In the genomic region with DNA sequence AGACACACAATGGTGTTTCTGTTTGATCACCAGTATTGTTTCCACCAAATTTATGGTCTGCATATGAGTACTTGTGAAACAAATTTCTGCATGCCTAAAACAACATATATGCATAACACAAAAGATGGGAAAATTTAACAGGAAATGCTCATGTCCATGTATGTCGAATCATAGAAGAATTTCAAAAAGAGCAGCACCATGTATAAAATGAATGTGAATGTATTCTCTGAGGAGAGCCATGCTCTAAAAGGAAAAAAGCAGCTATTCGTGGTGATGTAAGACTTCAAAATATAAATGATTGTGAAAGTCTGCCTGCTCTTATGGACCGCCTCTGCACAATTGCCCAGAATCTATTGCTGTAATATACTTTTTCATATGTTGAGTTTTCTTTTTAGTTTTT, we compare ENCODE assay signal across 27 cellular contexts.
A peak's percentile ranks its signal among the peaks of the same experiment; 100 is the strongest.
DNase-seq lines count a peak whose midpoint lies in the region; ATAC-seq and TF ChIP-seq lines count a peak whose summit lies in the region.
"Had no signal": no experiment of that assay in that cellular context is flagged by ENCODE, and none has a peak within 500 bp of the region (broad histone marks: within the 10 kb centered on the region; RNA-seq: fewer than 3 reads in every experiment).

No MANE protein-coding gene starts in this region.

- H3K4me1 Mint-ChIP-seq in activated naive CD4-positive, alpha-beta T cell treated with anti-CD3 and anti-CD28 coated beads, Interleukin-2, amount 50 U/mL, for 24 hours = peaks cover 84% of the 10 kb centered on the region
- peaks cover 8% of the 10 kb centered on the region for H3K4me1 Mint-ChIP-seq in GM23338

- H3K79me2 ChIP-seq in GM23338 (replicated peaks; ENCODE audit: insufficient read depth) = peaks cover 56% of the 10 kb centered on the region

- H4K20me1 ChIP-seq in GM23338 (replicated peaks; ENCODE audit: insufficient read depth) = peaks cover 3% of the 10 kb centered on the region; the same call in 1 of the 2 replicates

- peak overlapping the region; percentile 31 for H3K27ac Mint-ChIP-seq in activated naive CD4-positive, alpha-beta T cell treated with anti-CD3 and anti-CD28 coated beads, Interleukin-2, amount 50 U/mL, for 24 hours
- H3K27ac Mint-ChIP-seq in GM23338 = peak overlapping the region; percentile 47; the same call in 1 of the 2 replicates
- H3K27ac Mint-ChIP-seq: H9, HFFc6 had no signal

- H3K27ac ChIP-seq in GM23338 (ENCODE audit: low read depth) (no peak overlapping the region), SK-N-MC (peak overlapping the region; percentile 90), subcutaneous abdominal adipose tissue (ENCODE audit: low read depth, low read length) (peak overlapping the region; percentile 62)
- H3K27ac ChIP-seq: A549, HL-60 had no signal

- peaks cover 4% of the 10 kb centered on the region; the same call in 1 of the 2 replicates for H3K9me2 ChIP-seq in GM23338 (ENCODE audit: insufficient read depth)
- H3K9me2 ChIP-seq: SK-N-SH had no signal

- no peaks in the 10 kb centered on the region for H3K27me3 ChIP-seq in GM23338 (ENCODE audit: insufficient read depth)
- H3K27me3 ChIP-seq in subcutaneous abdominal adipose tissue (ENCODE audit: control insufficient read depth in 5 of 5, insufficient read depth in 4 of 5, low read length in 5 of 5) = no peaks in the 10 kb centered on the region
- H3K27me3 ChIP-seq: BE2C had no signal

- H3K9me3 Mint-ChIP-seq in activated naive CD4-positive, alpha-beta T cell treated with anti-CD3 and anti-CD28 coated beads, Interleukin-2, amount 50 U/mL, for 24 hours = no peaks in the 10 kb centered on the region
- peaks cover 11% of the 10 kb centered on the region; the same call in 2 of the 3 replicates for H3K9me3 Mint-ChIP-seq in GM23338
- H3K9me3 Mint-ChIP-seq: CD4-positive, CD25-positive, alpha-beta regulatory T cell; H9; HFFc6 had no signal

- H2AFZ ChIP-seq in GM23338 = no peak overlapping the region

- H3K36me3 ChIP-seq in GM23338 (ENCODE audit: insufficient read depth) (no peaks in the 10 kb centered on the region), SK-N-MC (ENCODE audit: insufficient read depth, low read length) (peaks cover 21% of the 10 kb centered on the region), subcutaneous abdominal adipose tissue (ENCODE audit: control insufficient read depth in 5 of 5, insufficient read depth in 5 of 5, low read length in 5 of 5) (no peaks in the 10 kb centered on the region)
- H3K36me3 ChIP-seq: BE2C had no signal

- H3K9ac ChIP-seq in SK-N-MC (ENCODE audit: insufficient read length) = peak overlapping the region; percentile 56
- H3K9ac ChIP-seq in subcutaneous abdominal adipose tissue (ENCODE audit: low read length in 5 of 5) = no peak overlapping the region
- H3K9ac ChIP-seq: SK-N-SH had no signal

- H3K36me3 Mint-ChIP-seq in activated naive CD4-positive, alpha-beta T cell treated with anti-CD3 and anti-CD28 coated beads, Interleukin-2, amount 50 U/mL, for 24 hours = no peaks in the 10 kb centered on the region
- peaks cover 13% of the 10 kb centered on the region; the same call in 2 of the 3 replicates for H3K36me3 Mint-ChIP-seq in GM23338 (ENCODE audit: low read depth)

- H3K4me1 ChIP-seq in GM23338 (ENCODE audit: insufficient read depth) = 0 out of 2 replicates have a peak, but pooled peaks cover 1% of the 10 kb centered on the region
- H3K4me1 ChIP-seq in subcutaneous abdominal adipose tissue (ENCODE audit: control insufficient read depth in 5 of 5, insufficient read depth in 5 of 5, low read length in 5 of 5) = peaks cover 0 to 29% (median 16%) of the 10 kb centered on the region in 5 donors
- H3K4me1 ChIP-seq: A549, BE2C, Caco-2 had no signal

- TF ChIP-seq CTCF in GM23338 (conservative IDR thresholded peaks at IDR 0.05; ENCODE audit: low read depth in 2 of 2) = no peak

- H3K27me3 Mint-ChIP-seq in activated naive CD4-positive, alpha-beta T cell treated with anti-CD3 and anti-CD28 coated beads, Interleukin-2, amount 50 U/mL, for 24 hours = no peaks in the 10 kb centered on the region
- no peaks in the 10 kb centered on the region for H3K27me3 Mint-ChIP-seq in GM23338 (ENCODE audit: insufficient read depth, low read depth, poor library complexity)
- H3K27me3 Mint-ChIP-seq: CD4-positive, CD25-positive, alpha-beta regulatory T cell had no signal

- DNase-seq in activated naive CD4-positive, alpha-beta T cell (lab: John Stamatoyannopoulos, UW) = no peak
- DNase-seq in GM23338 (ENCODE audit: low spot score) = no peak
- peak; percentile 51 for DNase-seq in SK-N-MC (ENCODE audit: low read depth, low spot score)
- DNase-seq in iPS-NIHi11 (ENCODE audit: low spot score) = no peak
- no peak for DNase-seq in globus pallidus (ENCODE audit: low spot score)
- DNase-seq: BE2C; CD4-positive, CD25-positive, alpha-beta regulatory T cell; DMS 273 treated with DMSO at 0.1 percent for 48 hours; DMS79 treated with DMSO at 0.1 percent for 48 hours; H9; HFFc6; KBM-7; MM.1S; NCI-H1417; NCI-H1694 treated with DMSO at 0.1 percent for 48 hours; NCI-H2081 treated with DMSO at 0.1 percent for 48 hours; NCI-H2171 treated with DMSO at 0.1 percent for 48 hours; NCI-H446; NCI-H526; SK-N-SH had no signal

- no peak for ATAC-seq in GM23338
- ATAC-seq: A549, HepG2, Right ventricle myocardium inferior had no signal

- H3K9me3 ChIP-seq in SK-N-MC (ENCODE audit: low read depth, low read length) = no peaks in the 10 kb centered on the region
- H3K9me3 ChIP-seq in subcutaneous abdominal adipose tissue (ENCODE audit: control insufficient read depth in 5 of 5, low read length in 5 of 5) = peaks cover 0 to 4% (median 0%) of the 10 kb centered on the region in 5 donors
- H3K9me3 ChIP-seq: A549, BE2C, Caco-2, SK-N-SH had no signal

- H3K4me3 Mint-ChIP-seq in activated naive CD4-positive, alpha-beta T cell treated with anti-CD3 and anti-CD28 coated beads, Interleukin-2, amount 50 U/mL, for 24 hours = no peak overlapping the region
- no peak overlapping the region for H3K4me3 Mint-ChIP-seq in GM23338
- H3K4me3 Mint-ChIP-seq: H9, HFFc6 had no signal

- H3K4me3 ChIP-seq in GM23338 (no peak overlapping the region), SK-N-MC (peak overlapping the region; percentile 15), subcutaneous abdominal adipose tissue (ENCODE audit: low read depth in 1 of 5, low read length in 5 of 5) (no peak overlapping the region)
- H3K4me3 ChIP-seq: A549 had no signal

- H3K4me2 ChIP-seq in GM23338 = no peak overlapping the region
- H3K4me2 ChIP-seq: A549, SK-N-SH had no signal

- 0 out of 2 replicates have a peak, but pooled peaks cover 4% of the 10 kb centered on the region for H3F3A ChIP-seq in GM23338 (replicated peaks; ENCODE audit: low read depth)

TF ChIP-seq in GM23338, 12 proteins besides CTCF, POLR2A, EP300 and RAD21 (continues in another document):
- TF ChIP-seq, protein P1, sequence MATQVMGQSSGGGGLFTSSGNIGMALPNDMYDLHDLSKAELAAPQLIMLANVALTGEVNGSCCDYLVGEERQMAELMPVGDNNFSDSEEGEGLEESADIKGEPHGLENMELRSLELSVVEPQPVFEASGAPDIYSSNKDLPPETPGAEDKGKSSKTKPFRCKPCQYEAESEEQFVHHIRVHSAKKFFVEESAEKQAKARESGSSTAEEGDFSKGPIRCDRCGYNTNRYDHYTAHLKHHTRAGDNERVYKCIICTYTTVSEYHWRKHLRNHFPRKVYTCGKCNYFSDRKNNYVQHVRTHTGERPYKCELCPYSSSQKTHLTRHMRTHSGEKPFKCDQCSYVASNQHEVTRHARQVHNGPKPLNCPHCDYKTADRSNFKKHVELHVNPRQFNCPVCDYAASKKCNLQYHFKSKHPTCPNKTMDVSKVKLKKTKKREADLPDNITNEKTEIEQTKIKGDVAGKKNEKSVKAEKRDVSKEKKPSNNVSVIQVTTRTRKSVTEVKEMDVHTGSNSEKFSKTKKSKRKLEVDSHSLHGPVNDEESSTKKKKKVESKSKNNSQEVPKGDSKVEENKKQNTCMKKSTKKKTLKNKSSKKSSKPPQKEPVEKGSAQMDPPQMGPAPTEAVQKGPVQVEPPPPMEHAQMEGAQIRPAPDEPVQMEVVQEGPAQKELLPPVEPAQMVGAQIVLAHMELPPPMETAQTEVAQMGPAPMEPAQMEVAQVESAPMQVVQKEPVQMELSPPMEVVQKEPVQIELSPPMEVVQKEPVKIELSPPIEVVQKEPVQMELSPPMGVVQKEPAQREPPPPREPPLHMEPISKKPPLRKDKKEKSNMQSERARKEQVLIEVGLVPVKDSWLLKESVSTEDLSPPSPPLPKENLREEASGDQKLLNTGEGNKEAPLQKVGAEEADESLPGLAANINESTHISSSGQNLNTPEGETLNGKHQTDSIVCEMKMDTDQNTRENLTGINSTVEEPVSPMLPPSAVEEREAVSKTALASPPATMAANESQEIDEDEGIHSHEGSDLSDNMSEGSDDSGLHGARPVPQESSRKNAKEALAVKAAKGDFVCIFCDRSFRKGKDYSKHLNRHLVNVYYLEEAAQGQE (IDR thresholded peaks at IDR 0.05; ENCODE audit: unreplicated experiment) = no peak
- TF ChIP-seq EZH2 (IDR thresholded peaks at IDR 0.05; ENCODE audit: low read depth, unreplicated experiment) (no peak), JUNB (IDR thresholded peaks at IDR 0.05; ENCODE audit: unreplicated experiment) (no peak), ETS1 (IDR thresholded peaks at IDR 0.05) (no peak), NANOG (IDR thresholded peaks at IDR 0.05; ENCODE audit: borderline replicate concordance) (no peak), ZNF114 (CRISPR knock-in tag; IDR thresholded peaks at IDR 0.05) (no peak)
